In the genomic region with DNA sequence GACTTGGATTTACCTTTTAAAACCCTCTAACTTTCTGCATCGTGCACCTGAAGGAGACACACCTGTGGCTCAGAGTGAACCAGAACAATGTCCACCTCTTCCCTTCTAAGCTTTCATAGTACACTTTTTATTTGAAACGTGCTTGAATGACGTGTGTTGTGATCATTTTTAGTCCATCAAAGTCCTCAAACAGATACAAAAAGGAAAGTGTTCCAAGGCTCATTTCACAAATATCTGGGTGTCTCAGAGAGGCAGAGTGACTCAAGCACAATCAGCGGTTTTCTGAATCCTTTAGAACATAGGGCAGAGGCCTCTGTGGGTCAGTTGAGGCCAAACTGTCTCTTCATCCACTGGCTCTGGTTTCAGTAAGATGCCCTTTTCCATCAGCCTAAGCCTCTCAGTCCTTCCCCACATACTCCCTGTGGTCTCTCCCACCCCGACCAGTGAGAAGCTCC, we compare ENCODE assay signal across 11 cellular contexts. TPM values are rescaled to one million over a fixed set of nuclear protein-coding genes. Genes with fewer than 3 reads are reported as not detected.
A peak's percentile ranks its signal among the peaks of the same experiment; 100 is the strongest.
DNase-seq lines count a peak whose midpoint lies in the region; ATAC-seq, FAIRE-seq and TF ChIP-seq lines count a peak whose summit lies in the region.
"Had no signal": no experiment of that assay in that cellular context is flagged by ENCODE, and none has a peak within 500 bp of the region (broad histone marks: within the 10 kb centered on the region; RNA-seq: fewer than 3 reads in every experiment).

No MANE protein-coding gene starts in this region.

- WGBS in gastroesophageal sphincter (ENCODE audit: low coverage in 1 of 2), 2 donors: 36 to 41% methylated on average over 4 of the region's 5 CpGs
- WGBS in smooth muscle cell (ENCODE audit: low lambda C conversion rate): 27% methylated on average over 5 of the region's 5 CpGs

- H3K4me2 ChIP-seq in smooth muscle cell: peak overlapping the region; percentile 40

- H3K27ac ChIP-seq in RWPE1 (peak overlapping the region; percentile 83), gastroesophageal sphincter (peak overlapping the region in 3 of 4 donors; percentile 74 to 87 (median 83)), smooth muscle cell (ENCODE audit: low read depth) (peak overlapping the region; percentile 82)

- H3K9ac ChIP-seq in smooth muscle cell (ENCODE audit: low read depth): peak overlapping the region; percentile 38

- H3F3A ChIP-seq in smooth muscle cell (ENCODE audit: low read depth): peaks cover 35% of the 10 kb centered on the region

- no peak for TF ChIP-seq CTCF in RWPE1 (conservative IDR thresholded peaks at IDR 0.05; ENCODE audit: low read depth)
- no peak for TF ChIP-seq CTCF in gastroesophageal sphincter (IDR thresholded peaks at IDR 0.05)
- no peak for TF ChIP-seq CTCF in smooth muscle cell (IDR thresholded peaks at IDR 0.05; ENCODE audit: borderline replicate concordance, insufficient read depth, poor library complexity, severe bottlenecking)

- FAIRE-seq in GM12891 (lab: Jason Lieb, UNC): no peak

- H3K79me2 ChIP-seq in smooth muscle cell (ENCODE audit: low read depth): no peaks in the 10 kb centered on the region

- CTCF ChIA-PET in RWPE1 (lab: Yijun Ruan, JAX): interaction anchor here (1.1 kb wide), 1 partner anchor 592 kb away, joined by 3 read pairs; no protein-coding TSS in a partner anchor

- H3K9me3 ChIP-seq in gastroesophageal sphincter (no peaks in the 10 kb centered on the region), smooth muscle cell (replicated peaks; ENCODE audit: low read depth) (no peaks in the 10 kb centered on the region)

- H3K4me1 ChIP-seq in gastroesophageal sphincter: peaks cover 3 to 81% (median 54%) of the 10 kb centered on the region in 3 donors
- H3K4me1 ChIP-seq in smooth muscle cell (ENCODE audit: low read depth): peaks cover 33% of the 10 kb centered on the region

- no peaks in the 10 kb centered on the region for H3K36me3 ChIP-seq in gastroesophageal sphincter
- no peaks in the 10 kb centered on the region for H3K36me3 ChIP-seq in smooth muscle cell (ENCODE audit: low read depth)

- no peak for ATAC-seq in gastroesophageal sphincter
- ATAC-seq in HG02763 (IDR thresholded peaks at IDR 0.05; ENCODE audit: unreplicated experiment): no peak
- ATAC-seq: activated naive CD4-positive, alpha-beta T cell treated with anti-CD3 and anti-CD28 coated beads, Interleukin-2, amount 50 U/mL, for 72 hours had no signal

- H4K20me1 ChIP-seq in smooth muscle cell (ENCODE audit: low read depth): no peaks in the 10 kb centered on the region

- H2AFZ ChIP-seq in smooth muscle cell (ENCODE audit: low read depth): no peak overlapping the region

- no peak overlapping the region for H3K4me3 ChIP-seq in gastroesophageal sphincter
- H3K4me3 ChIP-seq in smooth muscle cell: no peak overlapping the region

- POLR2A ChIA-PET in RWPE1 (lab: Yijun Ruan, JAX; ENCODE audit: low non-redundant PET): no interaction called here

- no peaks in the 10 kb centered on the region for H3K27me3 ChIP-seq in gastroesophageal sphincter
- H3K27me3 ChIP-seq in smooth muscle cell (ENCODE audit: low read depth): no peaks in the 10 kb centered on the region

- DNase-seq in GM12891 (ENCODE audit: insufficient read length, low spot score): no peak
- no peak for DNase-seq in RWPE1 (ENCODE audit: low spot score)
- no peak for DNase-seq in smooth muscle cell (lab: John Stamatoyannopoulos, UW; ENCODE audit: unreplicated experiment)
- no peak for DNase-seq in GF-D8 (lab: John Stamatoyannopoulos, UW)
- no peak for DNase-seq in activated CD4-positive, alpha-beta T cell treated with anti-CD3 and anti-CD28 coated beads for 48 hours
- DNase-seq in ureter (ENCODE audit: low spot score): no peak
- DNase-seq: DND-41, KG1 had no signal

- TF ChIP-seq EP300 in gastroesophageal sphincter (IDR thresholded peaks at IDR 0.05): no peak

- no peak; the same call in 1 of the 2 replicates for TF ChIP-seq POLR2A in GM12891 (IDR thresholded peaks at IDR 0.05; ENCODE audit: low read depth, low read length)
- TF ChIP-seq POLR2A in gastroesophageal sphincter (IDR thresholded peaks at IDR 0.05): no peak

TF ChIP-seq in GM12891, 5 proteins besides CTCF, POLR2A, EP300 and RAD21:
- TF ChIP-seq POLR2AphosphoS5 (IDR thresholded peaks at IDR 0.05; ENCODE audit: low read depth, low read length): no peak
- TF ChIP-seq SPI1 (IDR thresholded peaks at IDR 0.05; ENCODE audit: low read depth, low read length): no peak
- TF ChIP-seq TAF1 (IDR thresholded peaks at IDR 0.05; ENCODE audit: low read depth, low read length): 0 out of 2 replicates have a peak, but pooled peaks have one; percentile 24

RNA-seq across cellular contexts. Expression of a gene that starts 49.7 kb away (rescaled TPM):
- polyA plus RNA-seq in GM12891 (2012; ENCODE audit: low read depth, missing spikeins): 88.5 TPM
- total RNA-seq in gastroesophageal sphincter (100 to 1,000 TPM in 2 of 4 donors, 10 to 100 TPM in 2; 57.8 to 111 (median 99.1) TPM), smooth muscle cell (82.1 and 88.7 TPM in 2 replicates), ureter (104 TPM)
- polyA plus RNA-seq in smooth muscle cell: 46.1 and 71.3 TPM in 2 replicates
